12 cellular contexts compared by ENCODE assay signal in genomic region chr2:60533114-60534033, GRCh38. TPM values are rescaled to one million over a fixed set of nuclear protein-coding genes. Genes with fewer than 3 reads are reported as not detected.
DNase-seq lines count a peak whose midpoint lies in the region; ATAC-seq, FAIRE-seq and TF ChIP-seq lines count a peak whose summit lies in the region.
"Had no signal": no experiment of that assay in that cellular context is flagged by ENCODE, and none has a peak within 500 bp of the region (broad histone marks: within the 10 kb centered on the region; RNA-seq: fewer than 3 reads in every experiment).

No MANE protein-coding gene starts in this region.

- H2BK20ac ChIP-seq in H1 (ENCODE audit: low read length): no peak overlapping the region

- H2AK5ac ChIP-seq in H1 (ENCODE audit: low read depth, low read length): no peak overlapping the region

- no peak overlapping the region for H2BK120ac ChIP-seq in H1 (replicated peaks; ENCODE audit: low read depth, low read length)

- no peak for TF ChIP-seq CTCF in H1 (IDR thresholded peaks at IDR 0.05; ENCODE audit: control extremely low read depth in 1 of 3, insufficient read depth in 1 of 3, low read depth in 1 of 3, low read length in 3 of 3)
- no peak for TF ChIP-seq CTCF in psoas muscle (IDR thresholded peaks at IDR 0.05)

- H3K4me3 ChIP-seq in H1 (ENCODE audit: extremely low read depth in 1 of 4, insufficient read depth in 2 of 4, low read depth in 3 of 4, low read length in 4 of 4): no peak overlapping the region
- no peak overlapping the region for H3K4me3 ChIP-seq in psoas muscle
- H3K4me3 ChIP-seq in small intestine (ENCODE audit: low read depth in 1 of 2, low read length in 2 of 2): no peak overlapping the region
- H3K4me3 ChIP-seq: coronary artery, ovary had no signal

- CTCF ChIA-PET in H1 (lab: Charles Lee; ENCODE audit: partially characterized antibody): interaction anchor here (1.9 kb wide), 1 partner anchor 10 kb away, joined by 10 read pairs; no protein-coding TSS in a partner anchor

- H3K23ac ChIP-seq in H1 (ENCODE audit: insufficient read length): no peak overlapping the region

- H3K36me3 ChIP-seq in H1 (ENCODE audit: control insufficient read depth in 2 of 4, insufficient read depth in 4 of 4, low read length in 3 of 4) (peaks cover 0 to 8% (median 0%) of the 10 kb centered on the region in 4 experiments; a peak in 2 of 8 replicates), psoas muscle (ENCODE audit: insufficient read depth in 1 of 2, low read depth in 1 of 2) (no peaks in the 10 kb centered on the region), small intestine (ENCODE audit: control insufficient read depth in 2 of 2, insufficient read depth in 2 of 2, low read length in 2 of 2) (peaks cover 0 to 2% of the 10 kb centered on the region in 2 donors)
- H3K36me3 ChIP-seq: ovary had no signal

- no peak overlapping the region for H3K18ac ChIP-seq in H1 (ENCODE audit: extremely low read depth, low read length)

- no peak overlapping the region for H3K4ac ChIP-seq in H1 (replicated peaks; ENCODE audit: insufficient read length, low read depth, low read length)

- H4K8ac ChIP-seq in H1 (ENCODE audit: extremely low read depth, insufficient read depth, low read length): no peak overlapping the region

- H3K9me3 ChIP-seq in H1 (ENCODE audit: insufficient read depth in 2 of 2, low read depth in 1 of 2, low read length in 1 of 2) (no peaks in the 10 kb centered on the region), psoas muscle (no peaks in the 10 kb centered on the region), small intestine (ENCODE audit: control insufficient read depth, low read depth) (no peaks in the 10 kb centered on the region)
- H3K9me3 ChIP-seq: ovary had no signal

- POLR2A ChIA-PET in H1 (lab: Charles Lee; ENCODE audit: partially characterized antibody): interaction anchor here (0.6 to 1.9 kb wide), 4 partner anchors 11 to 29 kb away, joined by 3 to 6 read pairs (median 4); no protein-coding TSS in a partner anchor

- H2BK12ac ChIP-seq in H1 (ENCODE audit: low read depth, low read length): no peak overlapping the region

- no peak for TF ChIP-seq POLR2A in H1 (IDR thresholded peaks at IDR 0.05; ENCODE audit: control extremely low read depth in 1 of 2, low read depth in 2 of 2, low read length in 2 of 2)

- no peak overlapping the region for H4K91ac ChIP-seq in H1 (replicated peaks; ENCODE audit: insufficient read length, low read length)

- H2BK15ac ChIP-seq in H1 (ENCODE audit: low read length): no peak overlapping the region

- intact Hi-C loops in psoas muscle (cut with DNase I): no loop called here

- H3K4me1 ChIP-seq in H1 (replicated peaks in 1 of 4; ENCODE audit: control insufficient read depth in 3 of 4, insufficient read depth in 4 of 4, low read length in 3 of 4) (peaks cover 28 to 52% (median 50%) of the 10 kb centered on the region in 4 experiments), psoas muscle (no peaks in the 10 kb centered on the region), small intestine (ENCODE audit: control insufficient read depth in 2 of 2, insufficient read depth in 1 of 2, low read depth in 1 of 2, low read length in 1 of 2) (peaks cover 3 to 8% of the 10 kb centered on the region in 2 donors)

- peak overlapping the region in 1 of 4 experiments; percentile 13; a peak in 1 of 7 replicates for H3K9ac ChIP-seq in H1 (replicated peaks in 1 of 4; ENCODE audit: extremely low read depth in 1 of 4, low read depth in 3 of 4, low read length in 3 of 4)

- H3K4me2 ChIP-seq in H1 (ENCODE audit: insufficient read depth in 1 of 2, low read depth in 2 of 2, low read length in 2 of 2): peak overlapping the region; percentile 3 to 15; a peak in 2 of 4 replicates

- no peak overlapping the region for H4K5ac ChIP-seq in H1 (ENCODE audit: insufficient read length, low read depth, low read length)

- H4K20me1 ChIP-seq in H1 (replicated peaks in 1 of 2; ENCODE audit: control insufficient read depth in 1 of 2, insufficient read depth in 2 of 2, low read length in 2 of 2): peaks cover 13 to 23% of the 10 kb centered on the region in 2 experiments

- H3K56ac ChIP-seq in H1 (replicated peaks; ENCODE audit: insufficient read length, low read depth, low read length): no peak overlapping the region

- DNase-seq in DMS 273 (lab: John Stamatoyannopoulos, UW; ENCODE audit: unreplicated experiment) (peak; percentile 88), NCI-H1694 treated with DMSO at 0.1 percent for 48 hours (lab: John Stamatoyannopoulos, UW) (peak; percentile 65), H1 (ENCODE audit: low read depth in 1 of 2, low spot score in 2 of 2) (no peak), non-pigmented ciliary epithelial cell (ENCODE audit: low read depth) (peak; percentile 58), psoas muscle (no peak), small intestine (no peak), globus pallidus (ENCODE audit: low spot score) (no peak), NCI-H1436 (lab: John Stamatoyannopoulos, UW) (no peak)
- DNase-seq: activated CD8-positive, alpha-beta memory T cell treated with anti-CD3 and anti-CD28 coated beads, Interleukin-2, amount 50 U/mL, for 48 hours; ovary had no signal

- TF ChIP-seq EP300 in H1 (IDR thresholded peaks at IDR 0.05; ENCODE audit: borderline replicate concordance in 1 of 2, low read depth in 2 of 2, low read length in 2 of 2): no peak

- H2BK5ac ChIP-seq in H1 (ENCODE audit: low read depth, low read length): no peak overlapping the region

- FAIRE-seq in H1 (lab: Jason Lieb, UNC) (no peak), small intestine (lab: Jason Lieb, UNC) (no peak)

- H3K79me1 ChIP-seq in H1 (ENCODE audit: low read depth, low read length): peaks cover 15% of the 10 kb centered on the region; the same call in 1 of the 2 replicates

- H3K27me3 ChIP-seq in H1 (replicated peaks in 1 of 4; ENCODE audit: control insufficient read depth in 3 of 4, extremely low read depth in 1 of 4, insufficient read depth in 3 of 4, low read length in 3 of 4) (no peaks in the 10 kb centered on the region), psoas muscle (ENCODE audit: insufficient read depth in 3 of 3, low read length in 2 of 3) (peaks cover 4 to 44% (median 8%) of the 10 kb centered on the region in 3 donors), small intestine (ENCODE audit: control insufficient read depth in 2 of 2, insufficient read depth in 2 of 2, low read length in 2 of 2) (peaks cover 0 to 4% of the 10 kb centered on the region in 2 donors)
- H3K27me3 ChIP-seq: ovary had no signal

- no peaks in the 10 kb centered on the region; the same call in 1 of the 2 replicates for H3K23me2 ChIP-seq in H1 (ENCODE audit: low read depth, low read length)

- H3K27ac ChIP-seq in H1 (ENCODE audit: low read depth, low read length) (no peak overlapping the region), psoas muscle (no peak overlapping the region), small intestine (ENCODE audit: low read depth in 1 of 2, low read length in 1 of 2) (peak overlapping the region in 1 of 2 donors; percentile 61)
- H3K27ac ChIP-seq: coronary artery, ovary had no signal

- TF ChIP-seq RAD21 in H1 (IDR thresholded peaks at IDR 0.05 in 1 of 2, conservative IDR thresholded peaks at IDR 0.05 in 1 of 2; ENCODE audit: low read depth in 2 of 2, low read length in 2 of 2): no peak

- no peak overlapping the region for H3K14ac ChIP-seq in H1 (ENCODE audit: insufficient read length)

- no peak overlapping the region for H2AFZ ChIP-seq in H1 (ENCODE audit: low read length)

- peaks cover 24 to 100% of the 10 kb centered on the region in 2 experiments for H3K79me2 ChIP-seq in H1 (ENCODE audit: control insufficient read depth in 1 of 2, insufficient read depth in 2 of 2, low read length in 2 of 2)

- WGBS in H1 (ENCODE audit: extremely low coverage in 1 of 2, insufficient coverage in 1 of 2, insufficient read length in 1 of 2, insufficient replicate concordance in 2 of 2, low coverage in 1 of 2, low lambda C conversion rate in 2 of 2, missing lambda C conversion rate in 1 of 2), 2 experiments: 61% methylated on average over 13 of the region's 13 CpGs; no CpG with 5 or more reads in 1 of the 2 experiments
- WGBS in psoas muscle, 3 donors: 30 to 43% (median 36%) methylated on average over 13 of the region's 13 CpGs
- 13 to 42% (median 20%) methylated on average over 13 of the region's 13 CpGs for WGBS in small intestine, 3 donors

- no peak for ATAC-seq in psoas muscle

TF ChIP-seq in H1, 55 proteins besides CTCF, POLR2A, EP300 and RAD21 (continues in another document):
- TF ChIP-seq BCL11A (IDR thresholded peaks at IDR 0.05; ENCODE audit: low read depth in 2 of 2, low read length in 2 of 2) (no peak), CHD1 (IDR thresholded peaks at IDR 0.05; ENCODE audit: low read depth, low read length) (no peak), NRF1 (IDR thresholded peaks at IDR 0.05; ENCODE audit: low read depth, low read length) (no peak), YY1 (IDR thresholded peaks at IDR 0.05; ENCODE audit: low read depth, low read length) (no peak), CEBPB (IDR thresholded peaks at IDR 0.05; ENCODE audit: low read depth, low read length) (no peak), TEAD4 (IDR thresholded peaks at IDR 0.05; ENCODE audit: low read depth, low read length) (no peak), GABPA (IDR thresholded peaks at IDR 0.05; ENCODE audit: borderline replicate concordance, insufficient read depth, low read length) (no peak), USF2 (IDR thresholded peaks at IDR 0.05; ENCODE audit: low read length) (no peak), SIRT6 (IDR thresholded peaks at IDR 0.05; ENCODE audit: low read length) (no peak), ASH2L (IDR thresholded peaks at IDR 0.05; ENCODE audit: low read length) (no peak), SIX5 (IDR thresholded peaks at IDR 0.05; ENCODE audit: low read depth, low read length) (no peak)

RNA-seq across cellular contexts. Expression of gene BCL11A, which starts 20.1 kb away (rescaled TPM):
- total RNA-seq in H1 (2021; fragmentation: NEBNext Ultra II Directional; extraction: Animal tissue kit (Norgen Biotek cat#: 25700)): 59.3 and 61.3 TPM in 2 replicates
- polyA plus RNA-seq in H1 (2011; rRNA removed) (11.9 and 12.2 TPM in 2 replicates), psoas muscle (under 1 TPM in 2 of 3 donors, not detected in 1; 0.01 to 0.05 TPM), small intestine (10 to 100 TPM in 2 of 3 donors, 1 to 10 TPM in 1; 2.2 to 17.2 (median 10.7) TPM)
- 12.9 TPM for polyA plus RNA-seq in H1 (2011; cell fraction: cytosol; rRNA removed)
- polyA plus RNA-seq in H1 (2011; cell fraction: nucleus; rRNA removed): 22.4 TPM
- polyA plus RNA-seq in H1 (2012, experiment 1 of 2): 23.1 to 35.1 TPM (median 27.2 TPM) in 4 replicates
- polyA plus RNA-seq in H1 (2012, experiment 2 of 2): 25.7 TPM
- polyA plus RNA-seq in H1 (2013, experiment 1 of 2): 28.0 TPM
- polyA plus RNA-seq in H1 (2013, experiment 2 of 2): 29.7 TPM
- 38.6 and 49.0 TPM in 2 replicates for polyA minus RNA-seq in H1 (2011; rRNA and poly(A)+ RNA removed)
- 30.3 TPM for polyA minus RNA-seq in H1 (2011; cell fraction: cytosol; rRNA and poly(A)+ RNA removed)
- polyA minus RNA-seq in H1 (2011; cell fraction: nucleus; rRNA and poly(A)+ RNA removed): 83.2 TPM
- under 1 TPM; 0.24 to 0.66 (median 0.55) TPM for total RNA-seq in psoas muscle
- total RNA-seq: T-helper 1 cell treated with Interleukin-12 subunit alpha and Interleukin-12 subunit beta and Interleukin-4 antibody, amounts not matched to agents 30 ng/mL and 1 ng/mL, for 36 hours had no signal

Comparison
In these comparisons a context has a peak if more than half of its experiments do, and no peak if none do; other contexts are left out.
1. DNase-seq: peak in DMS 273 (single experiment), NCI-H1694 treated with DMSO at 0.1 percent for 48 hours (single experiment) and non-pigmented ciliary epithelial cell (single experiment); none in H1 (0 of 2), psoas muscle (0 of 2), small intestine (single experiment), globus pallidus (single experiment) and NCI-H1436 (single experiment).